Comparison of ENCODE assay signal across 9 cellular contexts in genomic region chr19:31349160-31349881, GRCh38. TPM values are rescaled to one million over a fixed set of nuclear protein-coding genes. Genes with fewer than 3 reads are reported as not detected.
DNase-seq lines count a peak whose midpoint lies in the region; ATAC-seq and TF ChIP-seq lines count a peak whose summit lies in the region.
"Had no signal": no experiment of that assay in that cellular context is flagged by ENCODE, and none has a peak within 500 bp of the region (broad histone marks: within the 10 kb centered on the region; RNA-seq: fewer than 3 reads in every experiment).

Gene TSHZ3, minus strand, starts transcription at chr19:31349436. Its CDS starts 217 bp downstream, at chr19:31349219.

- H3K9me3 Mint-ChIP-seq in T-helper 1 cell treated with Interleukin-12 subunit alpha and Interleukin-12 subunit beta and Interleukin-4 antibody, amounts not matched to agents 30 μg/mL and 1 μg/mL, for 36 hours, result no peaks in the 10 kb centered on the region

- H3K4me1 Mint-ChIP-seq in T-helper 1 cell treated with Interleukin-12 subunit alpha and Interleukin-12 subunit beta and Interleukin-4 antibody, amounts not matched to agents 30 μg/mL and 1 μg/mL, for 36 hours (ENCODE audit: low read depth), result peaks cover 15% of the 10 kb centered on the region

- H3K36me3 Mint-ChIP-seq in T-helper 1 cell treated with Interleukin-12 subunit alpha and Interleukin-12 subunit beta and Interleukin-4 antibody, amounts not matched to agents 30 μg/mL and 1 μg/mL, for 36 hours (ENCODE audit: low read depth), result peaks cover 5% of the 10 kb centered on the region

- H3K27me3 ChIP-seq in kidney epithelial cell (ENCODE audit: control insufficient read depth, insufficient read depth, low read length) (peaks cover 37% of the 10 kb centered on the region), smooth muscle cell (ENCODE audit: low read depth) (no peaks in the 10 kb centered on the region)

- H3K4me3 Mint-ChIP-seq in T-helper 1 cell treated with Interleukin-12 subunit alpha and Interleukin-12 subunit beta and Interleukin-4 antibody, amounts not matched to agents 30 μg/mL and 1 μg/mL, for 36 hours, result peak within 1 kb of the TSS; percentile 86

- peak within 1 kb of the TSS; percentile 88 for H2AFZ ChIP-seq in smooth muscle cell (ENCODE audit: low read depth)

- TF ChIP-seq CTCF in choroid plexus epithelial cell (conservative IDR thresholded peaks at IDR 0.05; ENCODE audit: low read depth, low read length) (no peak), kidney epithelial cell (IDR thresholded peaks at IDR 0.05; ENCODE audit: insufficient read depth, low read length, poor library complexity, severe bottlenecking) (no peak), smooth muscle cell (IDR thresholded peaks at IDR 0.05; ENCODE audit: borderline replicate concordance, insufficient read depth, poor library complexity, severe bottlenecking) (no peak)

- peak within 1 kb of the TSS; percentile 75 for H3K4me3 ChIP-seq in choroid plexus epithelial cell (ENCODE audit: low read depth, low read length)
- peak within 1 kb of the TSS; percentile 65 for H3K4me3 ChIP-seq in kidney epithelial cell (ENCODE audit: low read depth, low read length)
- peak within 1 kb of the TSS; percentile 94 for H3K4me3 ChIP-seq in smooth muscle cell

- H3K79me2 ChIP-seq in smooth muscle cell (ENCODE audit: low read depth), result peaks cover 72% of the 10 kb centered on the region

- peaks cover 46% of the 10 kb centered on the region for H4K20me1 ChIP-seq in smooth muscle cell (ENCODE audit: low read depth)

- peaks cover 8% of the 10 kb centered on the region for H3F3A ChIP-seq in smooth muscle cell (ENCODE audit: low read depth)

- peak within 1 kb of the TSS; percentile 75 for H3K27ac ChIP-seq in smooth muscle cell (ENCODE audit: low read depth)
- H3K27ac ChIP-seq: 22Rv1 had no signal

- peak within 1 kb of the TSS; percentile 71 for H3K27ac Mint-ChIP-seq in T-helper 1 cell treated with Interleukin-12 subunit alpha and Interleukin-12 subunit beta and Interleukin-4 antibody, amounts not matched to agents 30 μg/mL and 1 μg/mL, for 36 hours

- peaks cover 36% of the 10 kb centered on the region for H3K4me1 ChIP-seq in smooth muscle cell (ENCODE audit: low read depth)

- H3K9me3 ChIP-seq in smooth muscle cell (replicated peaks; ENCODE audit: low read depth), result no peaks in the 10 kb centered on the region

- peak within 1 kb of the TSS; percentile 83 for H3K4me2 ChIP-seq in smooth muscle cell

- H3K27me3 Mint-ChIP-seq in T-helper 1 cell treated with Interleukin-12 subunit alpha and Interleukin-12 subunit beta and Interleukin-4 antibody, amounts not matched to agents 30 μg/mL and 1 μg/mL, for 36 hours (ENCODE audit: low read depth), result peaks cover 72% of the 10 kb centered on the region

- 0% methylated on average over 3 of the region's 86 CpGs for WGBS in smooth muscle cell (ENCODE audit: low lambda C conversion rate)

- H3K9ac ChIP-seq in smooth muscle cell (ENCODE audit: low read depth), result peak within 1 kb of the TSS; percentile 85

- ATAC-seq in HG03469 (IDR thresholded peaks at IDR 0.05; ENCODE audit: unreplicated experiment), result no peak

- DNase-seq in DMS 273 (lab: John Stamatoyannopoulos, UW; ENCODE audit: unreplicated experiment) (peak; percentile 55), DMS 273 treated with DMSO at 0.1 percent for 48 hours (lab: John Stamatoyannopoulos, UW) (no peak), choroid plexus epithelial cell (ENCODE audit: low read depth) (peak; percentile 94), kidney epithelial cell (ENCODE audit: low read depth) (no peak), smooth muscle cell (lab: John Stamatoyannopoulos, UW; ENCODE audit: unreplicated experiment) (peak; percentile 63), RPMI8226 (no peak)

- no peaks in the 10 kb centered on the region for H3K36me3 ChIP-seq in kidney epithelial cell (ENCODE audit: control insufficient read depth, insufficient read depth, low read length)
- H3K36me3 ChIP-seq in smooth muscle cell (ENCODE audit: low read depth), result no peaks in the 10 kb centered on the region

RNA-seq across cellular contexts. Expression of gene TSHZ3, which starts in this region (rescaled TPM):
- total RNA-seq in kidney epithelial cell (1.8 and 2.4 TPM in 2 replicates), smooth muscle cell (19.6 and 23.7 TPM in 2 replicates)
- polyA plus RNA-seq in smooth muscle cell, result 20.5 and 21.8 TPM in 2 replicates

Comparison
In these comparisons a context has a peak if more than half of its experiments do, and no peak if none do; other contexts are left out.
1. DNase-seq: peak in DMS 273 (single experiment), choroid plexus epithelial cell (single experiment) and smooth muscle cell (single experiment); none in DMS 273 treated with DMSO at 0.1 percent for 48 hours (single experiment), kidney epithelial cell (single experiment) and RPMI8226 (single experiment).
2. Peak in every context shown above with its lines, with median percentiles within 50 percentile points of each other: H3K4me3 ChIP-seq.